17 cellular contexts compared by ENCODE assay signal in genomic region chr1:162699366-162699765, GRCh38.
DNase-seq lines count a peak whose midpoint lies in the region; ATAC-seq and TF ChIP-seq lines count a peak whose summit lies in the region.
"Had no signal": no experiment of that assay in that cellular context is flagged by ENCODE, and none has a peak within 500 bp of the region (broad histone marks: within the 10 kb centered on the region; RNA-seq: fewer than 3 reads in every experiment).

No MANE protein-coding gene starts in this region.

- no peaks in the 10 kb centered on the region for H3K27me3 ChIP-seq in IMR-90 (ENCODE audit: control insufficient read depth, insufficient read depth, low read length)
- no peaks in the 10 kb centered on the region for H3K27me3 ChIP-seq in upper lobe of right lung
- H3K27me3 ChIP-seq: BLaER1, SJSA1 had no signal

- no peak overlapping the region for H3K4me2 ChIP-seq in IMR-90 (ENCODE audit: low read depth, low read length)
- H3K4me2 ChIP-seq: BLaER1 had no signal

- no peak overlapping the region for H3K56ac ChIP-seq in IMR-90 (ENCODE audit: extremely low read depth, insufficient read depth, low read length)

- no peak overlapping the region for H4K5ac ChIP-seq in IMR-90 (ENCODE audit: low read depth, low read length)

- no peak overlapping the region for H2AK5ac ChIP-seq in IMR-90 (ENCODE audit: low read depth, low read length)

- H3K36me3 ChIP-seq in IMR-90 (ENCODE audit: control insufficient read depth, insufficient read depth, low read length) (peaks cover 3% of the 10 kb centered on the region), upper lobe of right lung (no peaks in the 10 kb centered on the region)
- H3K36me3 ChIP-seq: BLaER1 had no signal

- H2BK120ac ChIP-seq in IMR-90 (ENCODE audit: low read depth, low read length): no peak overlapping the region

- peaks cover 64 to 91% of the 10 kb centered on the region in 2 experiments for H3K79me1 ChIP-seq in IMR-90 (ENCODE audit: low read depth in 1 of 2, low read length in 2 of 2)

- peaks cover 23% of the 10 kb centered on the region for H3K9me1 ChIP-seq in IMR-90 (ENCODE audit: insufficient read depth, low read length)

- peaks cover 6 to 8% of the 10 kb centered on the region in 2 donors for H3K27me3 Mint-ChIP-seq in stimulated activated naive B cell treated with anti-CD40 and anti-IgM and Interleukin-4, amounts not matched to agents 10 μg/mL and 1 μg/mL and 100 μg/mL, for 72 hours

- H3K14ac ChIP-seq in IMR-90 (replicated peaks; ENCODE audit: low read depth, low read length): no peak overlapping the region

- H3K4ac ChIP-seq in IMR-90 (ENCODE audit: low read depth, low read length): no peak overlapping the region

- H3K27ac ChIP-seq in IMR-90 (ENCODE audit: insufficient read depth, low read length) (no peak overlapping the region), upper lobe of right lung (no peak overlapping the region)
- H3K27ac ChIP-seq: BLaER1, SJSA1 had no signal

- no peak overlapping the region for H2AK9ac ChIP-seq in IMR-90 (replicated peaks; ENCODE audit: low read depth, low read length, poor library complexity)

- H2BK20ac ChIP-seq in IMR-90 (ENCODE audit: low read depth, low read length): no peak overlapping the region

- H3K4me1 Mint-ChIP-seq in stimulated activated naive B cell treated with anti-CD40 and anti-IgM and Interleukin-4, amounts not matched to agents 10 μg/mL and 1 μg/mL and 100 μg/mL, for 72 hours: no peaks in the 10 kb centered on the region
- H3K4me1 Mint-ChIP-seq: CD8-positive, alpha-beta memory T cell had no signal

- BruUV-seq in IMR-90 (replicated peaks; lab: Mats Ljungman, UMichigan): no TSS peak

- no peak for ATAC-seq in IMR-90 (ENCODE audit: low read depth)
- ATAC-seq in upper lobe of right lung: peak; percentile 21
- ATAC-seq in stimulated activated naive B cell treated with anti-CD40 and anti-IgM and Interleukin-4, amounts not matched to agents 10 μg/mL and 1 μg/mL and 100 μg/mL, for 72 hours (replicated peaks): no peak
- ATAC-seq: PC-3 had no signal

- no peak overlapping the region for H3K4me3 ChIP-seq in IMR-90 (ENCODE audit: insufficient read depth, low read depth, low read length)
- no peak overlapping the region for H3K4me3 ChIP-seq in upper lobe of right lung
- H3K4me3 ChIP-seq: BLaER1, SJSA1 had no signal

- H3K4me3 Mint-ChIP-seq in stimulated activated naive B cell treated with anti-CD40 and anti-IgM and Interleukin-4, amounts not matched to agents 10 μg/mL and 1 μg/mL and 100 μg/mL, for 72 hours: no peak overlapping the region
- H3K4me3 Mint-ChIP-seq: CD8-positive, alpha-beta memory T cell had no signal

- TF ChIP-seq CTCF in IMR-90 (conservative IDR thresholded peaks at IDR 0.05; ENCODE audit: low read depth, low read length): no peak
- no peak for TF ChIP-seq CTCF in upper lobe of right lung (IDR thresholded peaks at IDR 0.05)

- POLR2A ChIA-PET in IMR-90 (lab: Charles Lee; ENCODE audit: unreplicated experiment): no interaction called here

- no peak for TF ChIP-seq RAD21 in IMR-90 (IDR thresholded peaks at IDR 0.05; ENCODE audit: low read length)

- H2BK5ac ChIP-seq in IMR-90 (ENCODE audit: low read depth, low read length, poor library complexity, severe bottlenecking): no peak overlapping the region

- no CpG with 5 or more reads among the region's 3 CpGs for WGBS in IMR-90 (ENCODE audit: extremely low coverage in 2 of 2, insufficient read length in 1 of 2), 2 experiments

- no peak for TF ChIP-seq POLR2A in IMR-90 (IDR thresholded peaks at IDR 0.05; ENCODE audit: low read depth, low read length)

- H4K91ac ChIP-seq in IMR-90 (ENCODE audit: insufficient read depth, low read depth, low read length): no peak overlapping the region

- in situ Hi-C loops in IMR-90 (cut with MboI; ENCODE audit: low sequenced_read_pairs): no loop called here

- H4K20me1 ChIP-seq in IMR-90 (ENCODE audit: insufficient read depth, low read length): peaks cover 72% of the 10 kb centered on the region; the same call in 1 of the 2 replicates
- H4K20me1 ChIP-seq: BLaER1 had no signal

- H2AFZ ChIP-seq in IMR-90 (replicated peaks; ENCODE audit: low read length, poor library complexity): no peak overlapping the region

- H3K9me3 Mint-ChIP-seq in stimulated activated naive B cell treated with anti-CD40 and anti-IgM and Interleukin-4, amounts not matched to agents 10 μg/mL and 1 μg/mL and 100 μg/mL, for 72 hours: no peaks in the 10 kb centered on the region
- H3K9me3 Mint-ChIP-seq: CD8-positive, alpha-beta memory T cell had no signal

- H3K27ac Mint-ChIP-seq in stimulated activated naive B cell treated with anti-CD40 and anti-IgM and Interleukin-4, amounts not matched to agents 10 μg/mL and 1 μg/mL and 100 μg/mL, for 72 hours: no peak overlapping the region
- H3K27ac Mint-ChIP-seq: CD8-positive, alpha-beta memory T cell had no signal

- H3K9me3 ChIP-seq in IMR-90 (ENCODE audit: control insufficient read depth, insufficient read depth, low read length) (no peaks in the 10 kb centered on the region), upper lobe of right lung (no peaks in the 10 kb centered on the region)
- H3K9me3 ChIP-seq: BLaER1, SJSA1 had no signal

- H3K9ac ChIP-seq in IMR-90 (ENCODE audit: low read depth, low read length): no peak overlapping the region
- H3K9ac ChIP-seq: BLaER1 had no signal

- intact Hi-C loops in IMR-90 (cut with micrococcal nuclease) (no loop called here), upper lobe of right lung (cut with DNase I) (no loop called here)

- no peak overlapping the region for H4K8ac ChIP-seq in IMR-90 (ENCODE audit: low read depth in 2 of 2, low read length in 2 of 2)

- H3K4me1 ChIP-seq in IMR-90 (ENCODE audit: control insufficient read depth, insufficient read depth, low read length) (peaks cover 19% of the 10 kb centered on the region), upper lobe of right lung (peaks cover 18% of the 10 kb centered on the region)
- H3K4me1 ChIP-seq: BLaER1 had no signal

- H2BK15ac ChIP-seq in IMR-90 (ENCODE audit: low read depth, low read length): no peak overlapping the region

- CTCF ChIA-PET in IMR-90 (lab: Yijun Ruan, JAX): no interaction called here

- dilution Hi-C loops in IMR-90 (cut with HindIII; ENCODE audit: low sequenced_read_pairs, unreplicated experiment): no loop called here

- no peak overlapping the region for H3K23ac ChIP-seq in IMR-90 (ENCODE audit: low read depth, low read length)

- H3K36me3 Mint-ChIP-seq in stimulated activated naive B cell treated with anti-CD40 and anti-IgM and Interleukin-4, amounts not matched to agents 10 μg/mL and 1 μg/mL and 100 μg/mL, for 72 hours: no peaks in the 10 kb centered on the region
- H3K36me3 Mint-ChIP-seq: CD8-positive, alpha-beta memory T cell had no signal

- DNase-seq in IMR-90: no peak
- peak; percentile 56 for DNase-seq in amniotic epithelial cell (ENCODE audit: low read depth)
- peak; percentile 42 for DNase-seq in iris pigment epithelial cell (ENCODE audit: low read depth)
- DNase-seq in upper lobe of right lung: no peak
- no peak for DNase-seq in stimulated activated naive B cell treated with anti-CD40 and anti-IgM and Interleukin-4, amounts not matched to agents 10 μg/mL and 1 μg/mL and 100 μg/mL, for 72 hours
- DNase-seq in NOMO-1 treated with DMSO at 0.1 percent for 48 hours (lab: John Stamatoyannopoulos, UW; ENCODE audit: unreplicated experiment): no peak
- DNase-seq in UCSD-AML1 (lab: John Stamatoyannopoulos, UW; ENCODE audit: unreplicated experiment): no peak
- DNase-seq: CD8-positive, alpha-beta memory T cell; DND-41; NCI-H1417 treated with DMSO at 0.1 percent for 48 hours; NCI-H1930; NCI-H510A; NCI-H774; PC-3; SW 1271 had no signal

- no peak overlapping the region for H3K18ac ChIP-seq in IMR-90 (ENCODE audit: low read depth, low read length)

TF ChIP-seq in IMR-90, 13 proteins besides CTCF, POLR2A, EP300 and RAD21:
- TF ChIP-seq CEBPB (IDR thresholded peaks at IDR 0.05; ENCODE audit: low read depth, low read length): peak; percentile 83
- no peak for TF ChIP-seq USF2 (IDR thresholded peaks at IDR 0.05; ENCODE audit: low read depth, low read length)

Comparison
In these comparisons a context has a peak if more than half of its experiments do, and no peak if none do; other contexts are left out.
1. DNase-seq: peak in amniotic epithelial cell (single experiment) and iris pigment epithelial cell (single experiment); none in IMR-90 (single experiment), upper lobe of right lung (single experiment), stimulated activated naive B cell treated with anti-CD40 and anti-IgM and Interleukin-4, amounts not matched to agents 10 μg/mL and 1 μg/mL and 100 μg/mL, for 72 hours (single experiment), NOMO-1 treated with DMSO at 0.1 percent for 48 hours (single experiment) and UCSD-AML1 (single experiment).